Comparison of ENCODE assay signal across 7 cellular contexts in genomic region chr14:30610719-30611388, GRCh38. TPM values are rescaled to one million over a fixed set of nuclear protein-coding genes. Genes with fewer than 3 reads are reported as not detected.
DNase-seq lines count a peak whose midpoint lies in the region; ATAC-seq and TF ChIP-seq lines count a peak whose summit lies in the region.

No MANE protein-coding gene starts in this region.

- in situ Hi-C loops in gastrocnemius medialis (cut with MboI; ENCODE audit: low sequenced_read_pairs in 4 of 4): no loop called here

- peak; percentile 81 for ATAC-seq in SK-N-SH treated with all-trans-retinoic acid at 6 μM for 48 hours
- ATAC-seq in gastrocnemius medialis: peak in 1 of 2 donors; percentile 38
- ATAC-seq in HG03095 (IDR thresholded peaks at IDR 0.05; ENCODE audit: unreplicated experiment): no peak
- no peak for ATAC-seq in HG03520 (IDR thresholded peaks at IDR 0.05; ENCODE audit: unreplicated experiment)

- no peak for TF ChIP-seq POLR2A in NB4 (IDR thresholded peaks at IDR 0.05; ENCODE audit: extremely low read depth, insufficient read length)
- no peak for TF ChIP-seq POLR2A in gastrocnemius medialis (IDR thresholded peaks at IDR 0.05)

- POLR2A ChIA-PET in GM10248 (lab: Yijun Ruan, JAX): interaction anchor here (0.6 to 0.7 kb wide), 2 partner anchors 12 to 44 kb away, joined by 3 read pairs; no protein-coding TSS in a partner anchor

- no peaks in the 10 kb centered on the region for H3K27me3 ChIP-seq in gastrocnemius medialis

- intact Hi-C loops in gastrocnemius medialis (cut with DNase I; ENCODE audit: low total_unique reads): no loop called here

- H3K4me3 ChIP-seq in NB4 (ENCODE audit: low read depth, low read length) (no peak overlapping the region), gastrocnemius medialis (no peak overlapping the region)

- peak; percentile 10 for DNase-seq in GM10248 (ENCODE audit: extremely low spot score)
- peak; percentile 74 for DNase-seq in NB4 (ENCODE audit: low read depth)
- DNase-seq in glomerular endothelial cell (ENCODE audit: extremely low read depth, low read depth, low spot score): peak; percentile 47
- peak; percentile 15 to 55 for DNase-seq in gastrocnemius medialis

- peaks cover 3 to 16% of the 10 kb centered on the region in 2 donors for H3K4me1 ChIP-seq in gastrocnemius medialis

- CTCF ChIA-PET in GM10248 (lab: Yijun Ruan, JAX): interaction anchor here (1.0 to 2.3 kb wide), 3 partner anchors 10 to 17 kb away, joined by 4 to 7 read pairs (median 4); partner anchors contain the start of gene SCFD1

- no peaks in the 10 kb centered on the region for H3K9me3 ChIP-seq in gastrocnemius medialis

- no peak overlapping the region for H3K27ac ChIP-seq in gastrocnemius medialis

- TF ChIP-seq CTCF in GM10248 (IDR thresholded peaks at IDR 0.05; ENCODE audit: control extremely low read depth, extremely low read depth, low read depth, missing control alignments) (peak; percentile 17), NB4 (IDR thresholded peaks at IDR 0.05; ENCODE audit: low read depth, low read length) (peak; percentile 29), gastrocnemius medialis (IDR thresholded peaks at IDR 0.05 in 4 of 5, conservative IDR thresholded peaks at IDR 0.05 in 1 of 5) (peak in 4 of 5 experiments; percentile 4 to 45 (median 35))

- H3K36me3 ChIP-seq in gastrocnemius medialis: peaks cover 0 to 5% of the 10 kb centered on the region in 2 donors

TF ChIP-seq in SK-N-SH treated with all-trans-retinoic acid at 6 μM for 48 hours, 23 proteins besides CTCF, POLR2A, EP300 and RAD21:
- TF ChIP-seq PATZ1 (CRISPR knock-in tag; IDR thresholded peaks at IDR 0.05; ENCODE audit: borderline replicate concordance) (no peak), ZFP3 (CRISPR knock-in tag; IDR thresholded peaks at IDR 0.05) (no peak), ESRRG (CRISPR knock-in tag; IDR thresholded peaks at IDR 0.05) (no peak), TOX (CRISPR knock-in tag; IDR thresholded peaks at IDR 0.05; ENCODE audit: borderline replicate concordance) (no peak), ZFP30 (CRISPR knock-in tag; IDR thresholded peaks at IDR 0.05) (peak; percentile 51; the same call in 1 of the 2 replicates)

RNA-seq across cellular contexts. Expression of gene SCFD1, which starts 11.3 kb away (rescaled TPM):
- total RNA-seq in glomerular endothelial cell (38.7 and 45.0 TPM in 2 replicates), gastrocnemius medialis (10 to 100 TPM; 21.5 to 30.7 (median 28.2) TPM)

RNA-seq across cellular contexts. Expression of gene G2E3, which starts 51.9 kb away (rescaled TPM):
- 5.7 and 7.9 TPM in 2 replicates for total RNA-seq in glomerular endothelial cell
- 1 to 10 TPM; 3.3 to 5.4 (median 4.4) TPM for total RNA-seq in gastrocnemius medialis

Comparison
In these comparisons a context has a peak if more than half of its experiments do, and no peak if none do; other contexts are left out.
1. DNase-seq: peak in every context shown above with its lines; median percentile 74 in NB4; 47 in glomerular endothelial cell; 35 in gastrocnemius medialis; 10 in GM10248.